In the genomic region with DNA sequence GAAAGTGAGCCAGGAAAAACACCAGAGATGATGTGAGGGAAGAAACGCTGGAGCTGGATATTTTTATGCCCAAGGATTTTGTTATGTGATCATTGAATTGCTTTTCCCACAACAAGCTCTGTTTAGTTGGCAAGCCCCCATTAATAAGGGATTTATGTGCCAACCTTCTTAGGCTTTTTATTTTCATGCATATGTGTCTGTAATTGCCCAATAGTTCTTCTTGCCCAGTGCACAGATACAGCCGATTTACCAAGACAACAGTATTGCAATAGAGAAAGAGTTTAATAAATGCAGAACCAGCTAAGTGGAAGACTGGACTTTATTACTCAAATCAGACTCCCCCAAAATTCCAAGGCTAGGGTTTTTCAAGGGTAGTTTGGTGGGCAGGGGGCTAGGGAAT, we compare ENCODE assay signal across 17 cellular contexts. TPM values are rescaled to one million over a fixed set of nuclear protein-coding genes. Genes with fewer than 3 reads are reported as not detected.
A peak's percentile ranks its signal among the peaks of the same experiment; 100 is the strongest.
DNase-seq lines count a peak whose midpoint lies in the region; ATAC-seq and TF ChIP-seq lines count a peak whose summit lies in the region.
"Had no signal": no experiment of that assay in that cellular context is flagged by ENCODE, and none has a peak within 500 bp of the region (broad histone marks: within the 10 kb centered on the region; RNA-seq: fewer than 3 reads in every experiment).

No MANE protein-coding gene starts in this region.

- DNase-seq in A673 (ENCODE audit: low spot score), result no peak
- no peak for DNase-seq in colonic mucosa
- DNase-seq in NK-92 (lab: John Stamatoyannopoulos, UW; ENCODE audit: unreplicated experiment), result no peak
- DNase-seq in NCI-H1694 (lab: John Stamatoyannopoulos, UW), result no peak
- no peak for DNase-seq in SJCRH30
- no peak for DNase-seq in heart right ventricle
- DNase-seq: 8988T; Calu3; CD4-positive, alpha-beta T cell; HCEC 1CT; NCI-H1417; NCI-H1930; NK-92 treated with Interleukin-12 subunit alpha and Interleukin-12 subunit beta, amount 100 ng/mL, for 24 hours; Peyer's patch had no signal

- H3K4me1 ChIP-seq in A673 (ENCODE audit: insufficient read depth, low read length, poor library complexity, severe bottlenecking) (peaks cover 39% of the 10 kb centered on the region), colonic mucosa (no peaks in the 10 kb centered on the region), mucosa of rectum (ENCODE audit: control insufficient read depth in 2 of 2, insufficient read depth in 2 of 2, low read length in 2 of 2) (peaks cover 3 to 18% of the 10 kb centered on the region in 2 donors), SJCRH30 (peaks cover 8% of the 10 kb centered on the region), heart right ventricle (peaks cover 0 to 23% (median 4%) of the 10 kb centered on the region in 9 donors)

- POLR2A ChIA-PET in A673 (lab: Charles Lee; ENCODE audit: low non-redundant PET), result no interaction called here

- H3K9me3 ChIP-seq in A673 (ENCODE audit: low read depth, low read length, poor library complexity, severe bottlenecking), result peaks cover 17% of the 10 kb centered on the region
- no peaks in the 10 kb centered on the region for H3K9me3 ChIP-seq in colonic mucosa
- peaks cover 0 to 2% of the 10 kb centered on the region in 2 donors for H3K9me3 ChIP-seq in mucosa of rectum (ENCODE audit: control insufficient read depth in 2 of 2, low read length in 2 of 2)
- H3K9me3 ChIP-seq in SJCRH30 (replicated peaks), result no peaks in the 10 kb centered on the region; the same call in 1 of the 2 replicates
- H3K9me3 ChIP-seq in heart right ventricle, result peaks cover 0 to 15% (median 3%) of the 10 kb centered on the region in 11 donors

- CTCF ChIA-PET in A673 (lab: Charles Lee), result no interaction called here

- H3K27ac ChIP-seq in A673 (ENCODE audit: low read depth, low read length, poor library complexity, severe bottlenecking) (peak overlapping the region; percentile 66), colonic mucosa (peak overlapping the region; percentile 37), mucosa of rectum (ENCODE audit: low read depth in 2 of 2, low read length in 2 of 2) (peak overlapping the region; percentile 41 to 65), SJCRH30 (no peak overlapping the region), heart right ventricle (no peak overlapping the region)
- H3K27ac ChIP-seq: HL-60, Peyer's patch had no signal

- H3K36me3 ChIP-seq in A673 (ENCODE audit: insufficient read depth, low read length, poor library complexity, severe bottlenecking) (peaks cover 6% of the 10 kb centered on the region), colonic mucosa (no peaks in the 10 kb centered on the region), mucosa of rectum (ENCODE audit: control insufficient read depth in 2 of 2, insufficient read depth in 2 of 2, low read length in 2 of 2) (peaks cover 6% of the 10 kb centered on the region in 2 donors), SJCRH30 (peaks cover 3% of the 10 kb centered on the region; the same call in 1 of the 2 replicates), heart right ventricle (no peaks in the 10 kb centered on the region)

- TF ChIP-seq RAD21 in Ishikawa (IDR thresholded peaks at IDR 0.05; ENCODE audit: low read depth), result no peak

- TF ChIP-seq EP300 in Ishikawa (IDR thresholded peaks at IDR 0.05; ENCODE audit: borderline replicate concordance), result no peak

- H3K9ac ChIP-seq in colonic mucosa (ENCODE audit: low read depth in 2 of 2, low read length in 2 of 2) (no peak overlapping the region), mucosa of rectum (ENCODE audit: low read depth in 1 of 2, low read length in 2 of 2) (no peak overlapping the region)

- H3K27me3 ChIP-seq in A673 (replicated peaks; ENCODE audit: insufficient read depth, low read depth, low read length, poor library complexity), result no peaks in the 10 kb centered on the region
- H3K27me3 ChIP-seq in colonic mucosa, result no peaks in the 10 kb centered on the region
- H3K27me3 ChIP-seq in mucosa of rectum (ENCODE audit: control insufficient read depth in 2 of 2, insufficient read depth in 2 of 2, low read length in 2 of 2), result no peaks in the 10 kb centered on the region
- no peaks in the 10 kb centered on the region for H3K27me3 ChIP-seq in SJCRH30
- peaks cover 0 to 6% (median 0%) of the 10 kb centered on the region in 7 donors for H3K27me3 ChIP-seq in heart right ventricle
- H3K27me3 ChIP-seq: Peyer's patch had no signal

- WGBS in heart right ventricle, 2 donors, result 85 to 90% methylated on average over 2 of the region's 2 CpGs

- TF ChIP-seq CTCF in A673 (conservative IDR thresholded peaks at IDR 0.05; ENCODE audit: low read depth, low read length) (no peak), colonic mucosa (IDR thresholded peaks at IDR 0.05) (no peak), heart right ventricle (IDR thresholded peaks at IDR 0.05) (no peak)

- no peak for ATAC-seq in heart right ventricle

- intact Hi-C loops in A673 (cut with micrococcal nuclease; ENCODE audit: unreplicated experiment), result no loop called here
- intact Hi-C loops in colonic mucosa (cut with DNase I), result no loop called here
- intact Hi-C loops in heart right ventricle (cut with DNase I), result no loop called here

- BruUV-seq in A673 (replicated peaks; lab: Mats Ljungman, UMichigan), result no TSS peak

- H3K4me3 ChIP-seq in A673 (ENCODE audit: low read depth, low read length, poor library complexity, severe bottlenecking) (no peak overlapping the region), colonic mucosa (no peak overlapping the region), mucosa of rectum (ENCODE audit: low read length in 2 of 2) (no peak overlapping the region), SJCRH30 (no peak overlapping the region), heart right ventricle (no peak overlapping the region)
- H3K4me3 ChIP-seq: Peyer's patch had no signal

TF ChIP-seq in Ishikawa, 13 proteins besides CTCF, POLR2A, EP300 and RAD21:
- 0 out of 2 replicates have a peak, but pooled peaks have one; percentile 3 for TF ChIP-seq CEBPB (IDR thresholded peaks at IDR 0.05)
- TF ChIP-seq, protein P1, sequence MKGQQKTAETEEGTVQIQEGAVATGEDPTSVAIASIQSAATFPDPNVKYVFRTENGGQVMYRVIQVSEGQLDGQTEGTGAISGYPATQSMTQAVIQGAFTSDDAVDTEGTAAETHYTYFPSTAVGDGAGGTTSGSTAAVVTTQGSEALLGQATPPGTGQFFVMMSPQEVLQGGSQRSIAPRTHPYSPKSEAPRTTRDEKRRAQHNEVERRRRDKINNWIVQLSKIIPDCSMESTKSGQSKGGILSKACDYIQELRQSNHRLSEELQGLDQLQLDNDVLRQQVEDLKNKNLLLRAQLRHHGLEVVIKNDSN (IDR thresholded peaks at IDR 0.05), result no peak
TF ChIP-seq in Ishikawa: peak in this region for 1.

RNA-seq across cellular contexts. Expression of gene TRIM2, which starts 57.7 kb away (rescaled TPM):
- total RNA-seq in A673 (2021) (93.2 and 107 TPM in 2 replicates), colonic mucosa (100 to 1,000 TPM; 120 to 151 TPM), heart right ventricle (10 to 100 TPM; 15.2 to 33.2 (median 20.7) TPM)
- total RNA-seq in SJCRH30 (2014; rRNA removed; shearing (Covaris generic)), result 26.0 and 30.8 TPM in 2 replicates
- 1 to 10 TPM; 2.8 to 8.2 TPM for polyA plus RNA-seq in heart right ventricle

Comparison
In these comparisons a context has a peak if more than half of its experiments do, and no peak if none do; other contexts are left out.
1. H3K27ac ChIP-seq: peak in A673 (single experiment), colonic mucosa (single experiment) and mucosa of rectum (2 of 2); none in SJCRH30 (single experiment) and heart right ventricle (0 of 10).